Comparison of ENCODE assay signal across 8 cellular contexts in genomic region chr4:47837582-47838294, GRCh38. TPM values are rescaled to one million over a fixed set of nuclear protein-coding genes. Genes with fewer than 3 reads are reported as not detected.
DNase-seq lines count a peak whose midpoint lies in the region; ATAC-seq, FAIRE-seq and TF ChIP-seq lines count a peak whose summit lies in the region.

Gene CORIN (minus strand): TSS chr4:47838067. CDS start chr4:47837949, 118 bp downstream.

- no peak for TF ChIP-seq RAD21 in K562 (CRISPR knock-in tag; conservative IDR thresholded peaks at IDR 0.05 in 1 of 2, IDR thresholded peaks at IDR 0.05 in 1 of 2)

- H3K9ac ChIP-seq in DND-41 (ENCODE audit: low read depth, low read length) (peak within 1 kb of the TSS; percentile 69), K562 (ENCODE audit: insufficient read depth in 1 of 2, low read depth in 2 of 2, low read length in 2 of 2) (no peak within 1 kb of the TSS; a peak in 1 of 4 replicates)

- BruUV-seq in K562 (replicated peaks; lab: Mats Ljungman, UMichigan) = no TSS peak

- TF ChIP-seq EP300 in K562 (IDR thresholded peaks at IDR 0.05; ENCODE audit: low read length) = no peak

- H3K27me3 ChIP-seq in DND-41 (ENCODE audit: insufficient read depth, low read length, poor library complexity) (peaks cover 9% of the 10 kb centered on the region), K562 (ENCODE audit: control insufficient read depth in 2 of 2, insufficient read depth in 2 of 2, low read length in 2 of 2) (no peaks in the 10 kb centered on the region)

- TF ChIP-seq CTCF in DND-41 (IDR thresholded peaks at IDR 0.05; ENCODE audit: borderline replicate concordance, extremely low read depth, low read length, poor library complexity, severe bottlenecking) (no peak), NB4 (IDR thresholded peaks at IDR 0.05; ENCODE audit: low read depth, low read length) (no peak), K562 (IDR thresholded peaks at IDR 0.05 in 2 of 3, conservative IDR thresholded peaks at IDR 0.05 in 1 of 3; ENCODE audit: insufficient read depth in 2 of 3, low read depth in 1 of 3, low read length in 3 of 3) (no peak)

- H3K9me3 ChIP-seq in DND-41 (ENCODE audit: insufficient read depth, low read length, severe bottlenecking) (no peaks in the 10 kb centered on the region), K562 (replicated peaks; ENCODE audit: control insufficient read depth, insufficient read depth, low read depth, low read length) (no peaks in the 10 kb centered on the region)

- intact Hi-C loops in K562 (cut with micrococcal nuclease) = loop anchor here (2.0 kb wide), 1 partner anchor 151 kb away; no protein-coding TSS in a partner anchor

- CTCF ChIA-PET in K562 (lab: Yijun Ruan, JAX; ENCODE audit: low intra/inter-chr PET ratio) = interaction anchor here (0.9 kb wide), 1 partner anchor 96 kb away, joined by 4 read pairs; no protein-coding TSS in a partner anchor

- in situ Hi-C loops in K562 (cut with MboI) = no loop called here

- peak within 1 kb of the TSS; percentile 95 for H2AFZ ChIP-seq in DND-41 (ENCODE audit: low read depth, low read length)
- no peak within 1 kb of the TSS for H2AFZ ChIP-seq in K562 (ENCODE audit: low read depth, low read length)

- FAIRE-seq in K562 (lab: Jason Lieb, UNC) = no peak

- peaks cover 6% of the 10 kb centered on the region; the same call in 1 of the 2 replicates for H3K36me3 ChIP-seq in DND-41 (ENCODE audit: insufficient read depth, low read length)
- H3K36me3 ChIP-seq in K562 (ENCODE audit: control insufficient read depth, insufficient read depth, low read length) = peaks cover 3% of the 10 kb centered on the region; the same call in 1 of the 3 replicates

- DNase-seq in DND-41 (no peak), NB4 (ENCODE audit: low read depth) (peak; percentile 12), K562 (ENCODE audit: extremely low read depth in 1 of 4, low spot score in 3 of 4) (no peak), iPS-NIHi7 (ENCODE audit: extremely low spot score) (peak; percentile 46), NCI-H2081 treated with DMSO at 0.1 percent for 48 hours (lab: John Stamatoyannopoulos, UW) (no peak), DMS153 treated with DMSO at 0.1 percent for 48 hours (lab: John Stamatoyannopoulos, UW; ENCODE audit: unreplicated experiment) (no peak)
- peak; percentile 36 to 37 for DNase-seq in stimulated activated CD4-positive, alpha-beta T cell treated with anti-CD3 and anti-CD28 coated beads, Interleukin-2, amount 100 ng/mL, for 24 hours

- H3K4me2 ChIP-seq in DND-41 (ENCODE audit: insufficient read depth, low read length) (peak within 1 kb of the TSS; percentile 100), K562 (ENCODE audit: insufficient read depth, low read length) (no peak within 1 kb of the TSS)

- peak within 1 kb of the TSS; percentile 38 to 84; a peak in 3 of 4 replicates for H3K4me3 ChIP-seq in DND-41 (ENCODE audit: low read depth in 1 of 2, low read length in 2 of 2)
- peak within 1 kb of the TSS; percentile 65 for H3K4me3 ChIP-seq in NB4 (ENCODE audit: low read depth, low read length)
- no peak within 1 kb of the TSS for H3K4me3 ChIP-seq in K562

- H3K4me1 ChIP-seq in DND-41 (ENCODE audit: insufficient read depth, low read length) = peaks cover 29% of the 10 kb centered on the region
- peaks cover 0 to 13% of the 10 kb centered on the region in 2 experiments; a peak in 2 of 5 replicates for H3K4me1 ChIP-seq in K562 (replicated peaks in 1 of 2; ENCODE audit: control insufficient read depth in 2 of 2, insufficient read depth in 2 of 2, low read length in 2 of 2)

- POLR2A ChIA-PET in K562 (lab: Yijun Ruan, JAX) = no interaction called here

- TF ChIP-seq POLR2A in NB4 (IDR thresholded peaks at IDR 0.05; ENCODE audit: extremely low read depth, insufficient read length) = no peak
- no peak for TF ChIP-seq POLR2A in K562 (conservative IDR thresholded peaks at IDR 0.05)

- H3K9me1 ChIP-seq in K562 (ENCODE audit: control insufficient read depth, insufficient read depth, low read length) = no peaks in the 10 kb centered on the region

- 80% methylated on average over 23 of the region's 45 CpGs for WGBS in K562 (ENCODE audit: insufficient coverage, low coverage, missing lambda C conversion rate)

- H3K79me2 ChIP-seq in DND-41 (ENCODE audit: insufficient read depth, low read length) = no peaks in the 10 kb centered on the region
- no peaks in the 10 kb centered on the region for H3K79me2 ChIP-seq in K562 (ENCODE audit: control insufficient read depth, insufficient read depth, low read length)

- no peak within 1 kb of the TSS; the same call in 1 of the 2 replicates for H3K27ac ChIP-seq in DND-41 (ENCODE audit: low read length)
- no peak within 1 kb of the TSS for H3K27ac ChIP-seq in K562 (ENCODE audit: extremely low read depth, low read depth, low read length)

- no peak; the same call in 2 of the 3 replicates for ATAC-seq in DND-41 (ENCODE audit: insufficient read depth, low read depth)
- peak; percentile 4 for ATAC-seq in GM21737 (IDR thresholded peaks at IDR 0.05; ENCODE audit: unreplicated experiment)
- peak; percentile 12; the same call in 1 of the 3 replicates for ATAC-seq in K562

- H4K20me1 ChIP-seq in DND-41 (ENCODE audit: insufficient read depth, low read length) = peaks cover 4% of the 10 kb centered on the region
- no peaks in the 10 kb centered on the region for H4K20me1 ChIP-seq in K562 (replicated peaks; ENCODE audit: control insufficient read depth, insufficient read depth, low read length)

TF ChIP-seq in K562, 482 proteins besides CTCF, POLR2A, EP300 and RAD21 (continues in another document):
- TF ChIP-seq E2F1 (CRISPR knock-in tag; IDR thresholded peaks at IDR 0.05) (no peak), ZNF134 (CRISPR knock-in tag; conservative IDR thresholded peaks at IDR 0.05) (no peak), ZBTB12 (CRISPR knock-in tag; IDR thresholded peaks at IDR 0.05) (no peak), HDAC6 (IDR thresholded peaks at IDR 0.05; ENCODE audit: low read depth, low read length) (no peak), ARID1B (IDR thresholded peaks at IDR 0.05) (no peak), CHD1 (IDR thresholded peaks at IDR 0.05; ENCODE audit: low read length) (no peak), MEF2A (IDR thresholded peaks at IDR 0.05; ENCODE audit: control insufficient read depth, low read depth, low read length) (no peak)

RNA-seq across cellular contexts. Expression of gene CORIN, which starts in this region (rescaled TPM):
- total RNA-seq in K562 (2011; cell fraction: chromatin; rRNA removed; ENCODE audit: low replicate concordance) = 0.09 TPM in 1 of 2 replicates, not detected in the other
- 0.17 TPM in 1 of 2 replicates, not detected in the other for total RNA-seq in K562 (2011; cell fraction: nucleolus; rRNA removed)
- total RNA-seq in K562 (2011; cell fraction: nucleoplasm; rRNA removed) = 0.07 and 0.15 TPM in 2 replicates
- total RNA-seq in K562 (2014; rRNA removed) = 0.04 TPM in 1 of 2 replicates, not detected in the other
- 0.06 and 0.15 TPM in 2 replicates for total RNA-seq in K562 (2014; rRNA removed; fragmentation: Illumina TruSeq; extraction: Trizol)
- total RNA-seq in K562 (2015; rRNA removed; fragmentation: Illumina TruSeq; extraction: Trizol) = 0.04 TPM in 1 of 2 replicates, not detected in the other
- total RNA-seq in K562 (2021) = 0.31 TPM in 1 of 2 replicates, not detected in the other
- 0.07 and 0.12 TPM in 2 replicates for polyA plus RNA-seq in K562 (2011; rRNA removed)
- 0.07 TPM in 1 of 2 replicates, not detected in the other for polyA plus RNA-seq in K562 (2011; cell fraction: cytosol; rRNA removed)
- polyA plus RNA-seq in K562 (2011; cell fraction: nucleus; rRNA removed) = 0.07 and 0.41 TPM in 2 replicates
- polyA plus RNA-seq in K562 (2012) = 0.03 and 0.10 TPM in 2 replicates
- not detected in 2 replicates for polyA plus RNA-seq in K562 (2014; fragmentation: Illumina TruSeq; extraction: Trizol)
- polyA plus RNA-seq in K562 (2014; fragmentation: Nextera tagmentation; extraction: Ambion mirVana) = not detected
- 0.08 TPM in 1 of 2 replicates, not detected in the other for polyA plus RNA-seq in K562 (2014; rRNA removed)
- 0.18 and 0.21 TPM in 2 replicates for polyA minus RNA-seq in K562 (2011; rRNA and poly(A)+ RNA removed)
- not detected in 2 replicates for polyA minus RNA-seq in K562 (2011; cell fraction: cytosol; rRNA and poly(A)+ RNA removed)
- 0.22 TPM in 1 of 2 replicates, not detected in the other for polyA minus RNA-seq in K562 (2011; cell fraction: nucleus; rRNA and poly(A)+ RNA removed)

Comparison
In these comparisons a context has a peak if more than half of its experiments do, and no peak if none do; other contexts are left out.
1. Peak in ATAC-seq in K562; RNA of the gene not detected or under 1 TPM.
2. DNase-seq: peak in NB4 (single experiment), iPS-NIHi7 (single experiment) and stimulated activated CD4-positive, alpha-beta T cell treated with anti-CD3 and anti-CD28 coated beads, Interleukin-2, amount 100 ng/mL, for 24 hours (2 of 2); none in DND-41 (single experiment), K562 (0 of 4), NCI-H2081 treated with DMSO at 0.1 percent for 48 hours (single experiment) and DMS153 treated with DMSO at 0.1 percent for 48 hours (single experiment).